1 cellular context compared by ENCODE assay signal in genomic region chr11:110429614-110430266, GRCh38.
TF ChIP-seq lines count a peak whose summit lies in the region.

FDX1 (plus strand) TSS chr11:110429948; CDS start chr11:110430121, 173 bp downstream.

TF ChIP-seq in GM12878, 131 proteins besides CTCF, POLR2A, EP300 and RAD21 (continued from another document and continues in another):
- TF ChIP-seq ZNF592 (IDR thresholded peaks at IDR 0.05) = peak; percentile 76
- no peak for TF ChIP-seq ZNF274 (IDR thresholded peaks at IDR 0.05; ENCODE audit: insufficient read depth, insufficient read length)
- TF ChIP-seq YY1 (IDR thresholded peaks at IDR 0.05; ENCODE audit: low read depth, low read length) = peak; percentile 89
- TF ChIP-seq JUNB (IDR thresholded peaks at IDR 0.05) = no peak
- no peak for TF ChIP-seq USF1 (IDR thresholded peaks at IDR 0.05; ENCODE audit: borderline replicate concordance, extremely low read length, insufficient read depth, low read depth, low read length)
- TF ChIP-seq KDM1A (IDR thresholded peaks at IDR 0.05; ENCODE audit: borderline replicate concordance) = no peak
- 0 out of 2 replicates have a peak, but pooled peaks have one; percentile 40 for TF ChIP-seq BCLAF1 (IDR thresholded peaks at IDR 0.05)
- TF ChIP-seq ZNF24 (IDR thresholded peaks at IDR 0.05) = peak; percentile 62; the same call in 1 of the 2 replicates
- TF ChIP-seq LARP7 (IDR thresholded peaks at IDR 0.05) = peak; percentile 98; the same call in 1 of the 2 replicates
- TF ChIP-seq TARDBP (IDR thresholded peaks at IDR 0.05; ENCODE audit: borderline replicate concordance) = no peak
- no peak for TF ChIP-seq CUX1 (IDR thresholded peaks at IDR 0.05; ENCODE audit: insufficient replicate concordance, low read depth, low read length)
- no peak for TF ChIP-seq CHD1 (IDR thresholded peaks at IDR 0.05; ENCODE audit: low read depth, low read length)
- TF ChIP-seq ATF3 (IDR thresholded peaks at IDR 0.05; ENCODE audit: borderline replicate concordance, extremely low read depth, low read depth, low read length) = no peak
- TF ChIP-seq POLR2AphosphoS5 (IDR thresholded peaks at IDR 0.05; ENCODE audit: low read length) = no peak
- no peak for TF ChIP-seq SREBF1 (IDR thresholded peaks at IDR 0.05; ENCODE audit: low read length)
- no peak for TF ChIP-seq PBX3 (IDR thresholded peaks at IDR 0.05; ENCODE audit: insufficient replicate concordance, low read depth, low read length)
- TF ChIP-seq ELK1 (IDR thresholded peaks at IDR 0.05; ENCODE audit: low read depth, low read length) = peak; percentile 56
- TF ChIP-seq E2F4 (IDR thresholded peaks at IDR 0.05; ENCODE audit: low read depth, low read length) = no peak
- no peak for TF ChIP-seq ZBTB40 (IDR thresholded peaks at IDR 0.05; ENCODE audit: borderline replicate concordance)
- TF ChIP-seq ZSCAN29 (IDR thresholded peaks at IDR 0.05) = peak; percentile 70; the same call in 1 of the 2 replicates
- TF ChIP-seq RUNX3 (IDR thresholded peaks at IDR 0.05; ENCODE audit: low read length) = peak; percentile 45; the same call in 1 of the 2 replicates
- TF ChIP-seq PRDM15 (CRISPR knock-in tag; IDR thresholded peaks at IDR 0.05) = no peak
